Comparison of ENCODE assay signal across 22 cellular contexts in the genomic region with DNA sequence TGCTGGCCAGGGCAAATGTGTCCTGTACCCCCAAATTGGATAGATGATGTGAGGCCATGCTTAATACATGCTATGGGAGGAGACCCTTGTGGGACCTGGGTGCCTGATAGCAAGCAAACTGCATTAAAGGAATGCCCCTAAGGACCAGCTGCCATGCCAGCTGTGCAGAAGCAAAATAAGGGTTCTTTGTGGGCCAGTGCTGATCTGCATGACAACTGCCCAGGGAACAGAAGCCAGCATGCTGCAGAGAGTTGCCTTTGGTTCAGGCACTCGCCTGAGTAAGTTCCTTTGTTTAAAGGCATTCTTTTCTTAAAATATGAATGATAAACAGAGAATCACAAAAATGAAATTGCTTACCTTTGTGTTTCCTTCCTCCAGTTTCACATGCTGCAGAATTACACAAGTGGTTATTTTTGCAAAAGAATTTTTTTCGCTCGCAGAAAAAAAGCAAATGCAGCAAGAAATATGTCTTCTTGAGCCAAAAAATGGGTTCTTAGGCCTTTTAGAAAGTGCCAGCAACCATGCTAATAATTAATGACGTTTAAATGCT. TPM values are rescaled to one million over a fixed set of nuclear protein-coding genes. Genes with fewer than 3 reads are reported as not detected.
DNase-seq lines count a peak whose midpoint lies in the region; ATAC-seq and TF ChIP-seq lines count a peak whose summit lies in the region.
"Had no signal": no experiment of that assay in that cellular context is flagged by ENCODE, and none has a peak within 500 bp of the region (broad histone marks: within the 10 kb centered on the region; RNA-seq: fewer than 3 reads in every experiment).

No MANE protein-coding gene starts in this region.

- no peak overlapping the region for H2BK5ac ChIP-seq in H9 (ENCODE audit: insufficient read length, low read length)

- no peaks in the 10 kb centered on the region for H3K79me2 ChIP-seq in H9 (ENCODE audit: insufficient read depth, low read length)

- H3K36me3 ChIP-seq in iPS-20b (ENCODE audit: insufficient read depth, low read depth, low read length) = no peaks in the 10 kb centered on the region
- H3K36me3 ChIP-seq: colonic mucosa, suprapubic skin had no signal

- no peak overlapping the region for H3K56ac ChIP-seq in H9 (ENCODE audit: insufficient read length, low read depth, low read length)

- H3K27me3 Mint-ChIP-seq in H9 (ENCODE audit: low read depth) = peaks cover 44% of the 10 kb centered on the region

- DNase-seq in H9 (peak; percentile 64), RPMI8226 (peak; percentile 84), putamen (ENCODE audit: low spot score) (peak; percentile 90), SKM-1 treated with dmso at 0.1 percent for 144 hours (lab: John Stamatoyannopoulos, UW; ENCODE audit: unreplicated experiment) (no peak)
- no peak for DNase-seq in effector CD4-positive, alpha-beta T cell
- DNase-seq: activated CD8-positive, alpha-beta memory T cell treated with anti-CD3 and anti-CD28 coated beads for 24 hours; activated T-cell treated with anti-CD3 and anti-CD28 coated beads, Interleukin-2, amount 50 U/mL, for 48 hours; CD4-positive, alpha-beta memory T cell; colonic mucosa; DND-41; left colon; NCI-H146; NCI-H226; SK-N-SH had no signal

- H4K8ac ChIP-seq in H9 (replicated peaks; ENCODE audit: insufficient read length, low read depth, low read length) = no peak overlapping the region

- H2BK20ac ChIP-seq in H9 (ENCODE audit: low read depth, low read length, poor library complexity, severe bottlenecking) = no peak overlapping the region

- H3K23me2 ChIP-seq in H9 (ENCODE audit: insufficient read length, low read depth, low read length, poor library complexity, severe bottlenecking) = no peaks in the 10 kb centered on the region

- H3K27me3 ChIP-seq in H9 (ENCODE audit: insufficient read depth, low read length) = no peaks in the 10 kb centered on the region; the same call in 1 of the 2 replicates
- H3K27me3 ChIP-seq in iPS-20b (ENCODE audit: insufficient read depth, low read length) = peaks cover 46% of the 10 kb centered on the region
- H3K27me3 ChIP-seq: colonic mucosa had no signal

- no peak overlapping the region for H3K14ac ChIP-seq in H9 (ENCODE audit: insufficient read depth, low read length)

- no peak for TF ChIP-seq CTCF in H9 (conservative IDR thresholded peaks at IDR 0.05)

- H3K9ac ChIP-seq in H9 (ENCODE audit: extremely low read depth, insufficient read length, low read length) (no peak overlapping the region), iPS-20b (ENCODE audit: low read depth, low read length) (0 out of 2 replicates have a peak overlapping the region, but pooled peaks have one; percentile 12)
- H3K9ac ChIP-seq: SK-N-SH had no signal

- no peak overlapping the region for H4K91ac ChIP-seq in H9 (ENCODE audit: insufficient read length, low read depth, low read length)

- H4K5ac ChIP-seq in H9 (ENCODE audit: insufficient read length, low read depth, low read length) = no peak overlapping the region

- no peak overlapping the region for H3K4me3 Mint-ChIP-seq in H9
- H3K4me3 Mint-ChIP-seq: CD4-positive, alpha-beta memory T cell; natural killer cell treated with Interleukin-12 subunit alpha and Interleukin-12 subunit beta and Interleukin-15 and Interleukin-18, amount 100 ng/mL, for 72 hours had no signal

- ATAC-seq in HG02870 (IDR thresholded peaks at IDR 0.05; ENCODE audit: unreplicated experiment) (no peak), GM18868 (IDR thresholded peaks at IDR 0.05; ENCODE audit: unreplicated experiment) (no peak)
- ATAC-seq: activated CD4-positive, CD25-positive, alpha-beta regulatory T cell treated with anti-CD3 and anti-CD28 coated beads, Interleukin-2, amount 50 U/mL, for 24 hours; activated naive CD4-positive, alpha-beta T cell treated with anti-CD3 and anti-CD28 coated beads, Interleukin-2, amount 50 U/mL, for 72 hours; left colon; natural killer cell treated with Interleukin-12 subunit alpha and Interleukin-12 subunit beta and Interleukin-15 and Interleukin-18, amount 100 ng/mL, for 72 hours had no signal

- peaks cover 57 to 60% of the 10 kb centered on the region in 2 experiments for H3K4me1 Mint-ChIP-seq in H9
- H3K4me1 Mint-ChIP-seq: CD4-positive, alpha-beta memory T cell had no signal

- H3K9me3 Mint-ChIP-seq in H9 = no peaks in the 10 kb centered on the region; a peak in 2 of 5 replicates
- H3K9me3 Mint-ChIP-seq: activated naive CD4-positive, alpha-beta T cell treated with anti-CD3 and anti-CD28 coated beads, Interleukin-2, amount 50 U/mL, for 72 hours; natural killer cell treated with Interleukin-12 subunit alpha and Interleukin-12 subunit beta and Interleukin-15 and Interleukin-18, amount 100 ng/mL, for 72 hours had no signal

- H3K4ac ChIP-seq in H9 (ENCODE audit: low read depth, low read length) = no peak overlapping the region

- H2AFZ ChIP-seq in H9 (ENCODE audit: low read length) = no peak overlapping the region

- H3K4me2 ChIP-seq in H9 (ENCODE audit: insufficient read depth, insufficient read length, low read length) = peak overlapping the region; percentile 32
- H3K4me2 ChIP-seq: SK-N-SH had no signal

- H3K27ac Mint-ChIP-seq in H9 = peak overlapping the region in 2 of 3 experiments; percentile 88 to 93; a peak in 4 of 7 replicates
- H3K27ac Mint-ChIP-seq: activated naive CD4-positive, alpha-beta T cell treated with anti-CD3 and anti-CD28 coated beads, Interleukin-2, amount 50 U/mL, for 72 hours; CD4-positive, alpha-beta memory T cell; natural killer cell treated with Interleukin-12 subunit alpha and Interleukin-12 subunit beta and Interleukin-15 and Interleukin-18, amount 100 ng/mL, for 72 hours had no signal

- H3K9me3 ChIP-seq in H9 (ENCODE audit: control insufficient read depth, low read depth, low read length) (no peaks in the 10 kb centered on the region), iPS-20b (ENCODE audit: insufficient read depth, low read depth, low read length) (no peaks in the 10 kb centered on the region)
- H3K9me3 ChIP-seq: colonic mucosa, SK-N-SH, suprapubic skin had no signal

- no peaks in the 10 kb centered on the region for H3K79me1 ChIP-seq in H9 (ENCODE audit: insufficient read depth, low read depth, low read length, poor library complexity, severe bottlenecking)

- no peak overlapping the region for H3K23ac ChIP-seq in H9 (ENCODE audit: insufficient read length, low read depth, low read length)

- H3T11ph ChIP-seq in H9 (ENCODE audit: low read length) = no peak overlapping the region

- no CpG with 5 or more reads among the region's 4 CpGs for WGBS in H9 (ENCODE audit: extremely low coverage, insufficient read length, low lambda C conversion rate)

- no peak overlapping the region for H2BK15ac ChIP-seq in H9 (ENCODE audit: low read depth, low read length)

- H3K36me3 Mint-ChIP-seq in H9 (ENCODE audit: insufficient read depth in 1 of 3, low read depth in 3 of 3) = no peaks in the 10 kb centered on the region; a peak in 1 of 7 replicates
- H3K36me3 Mint-ChIP-seq: activated naive CD4-positive, alpha-beta T cell treated with anti-CD3 and anti-CD28 coated beads, Interleukin-2, amount 50 U/mL, for 72 hours; CD4-positive, alpha-beta memory T cell; natural killer cell treated with Interleukin-12 subunit alpha and Interleukin-12 subunit beta and Interleukin-15 and Interleukin-18, amount 100 ng/mL, for 72 hours had no signal

- H4K20me1 ChIP-seq in H9 (ENCODE audit: control insufficient read depth, insufficient read depth, insufficient read length) = no peaks in the 10 kb centered on the region

- no peak overlapping the region for H2BK12ac ChIP-seq in H9 (ENCODE audit: insufficient read length, low read depth, low read length)

- H2AK5ac ChIP-seq in H9 (ENCODE audit: insufficient read length, low read length) = no peak overlapping the region

- peak overlapping the region; percentile 40; the same call in 1 of the 2 replicates for H3K4me3 ChIP-seq in iPS-20b (ENCODE audit: low read length)
- H3K4me3 ChIP-seq: colonic mucosa, suprapubic skin had no signal

- H3K18ac ChIP-seq in H9 (ENCODE audit: insufficient read length, low read depth, low read length) = no peak overlapping the region

- no peak overlapping the region for H2BK120ac ChIP-seq in H9 (ENCODE audit: low read depth, low read length, poor library complexity, severe bottlenecking)

- no peak overlapping the region for H3K27ac ChIP-seq in H9 (ENCODE audit: insufficient read length, low read depth, low read length)
- H3K27ac ChIP-seq in iPS-20b (ENCODE audit: low read length) = no peak overlapping the region
- H3K27ac ChIP-seq: colonic mucosa, suprapubic skin had no signal

- H3K4me1 ChIP-seq in H9 (ENCODE audit: insufficient read depth, low read length) (peaks cover 20% of the 10 kb centered on the region; the same call in 1 of the 2 replicates), iPS-20b (ENCODE audit: insufficient read depth, low read length) (peaks cover 35% of the 10 kb centered on the region)
- H3K4me1 ChIP-seq: colonic mucosa, suprapubic skin had no signal

RNA-seq across cellular contexts. Expression of a gene that starts 6.9 kb away (rescaled TPM):
- total RNA-seq in H9 (2021) = 4.7 and 5.4 TPM in 2 replicates
- total RNA-seq: activated naive CD4-positive, alpha-beta T cell treated with anti-CD3 and anti-CD28 coated beads, Interleukin-2, amount 50 U/mL, for 72 hours; CD4-positive, alpha-beta memory T cell; endothelial cell of umbilical vein; natural killer cell treated with Interleukin-12 subunit alpha and Interleukin-12 subunit beta and Interleukin-15 and Interleukin-18, amount 100 ng/mL, for 72 hours; suprapubic skin had no signal

Comparison
In these comparisons a context has a peak if more than half of its experiments do, and no peak if none do; other contexts are left out.
1. DNase-seq: peak in H9 (single experiment), RPMI8226 (single experiment) and putamen (single experiment); none in effector CD4-positive, alpha-beta T cell (single experiment) and SKM-1 treated with dmso at 0.1 percent for 144 hours (single experiment).